Comparison of ENCODE assay signal across 1 cellular context in the genomic region with DNA sequence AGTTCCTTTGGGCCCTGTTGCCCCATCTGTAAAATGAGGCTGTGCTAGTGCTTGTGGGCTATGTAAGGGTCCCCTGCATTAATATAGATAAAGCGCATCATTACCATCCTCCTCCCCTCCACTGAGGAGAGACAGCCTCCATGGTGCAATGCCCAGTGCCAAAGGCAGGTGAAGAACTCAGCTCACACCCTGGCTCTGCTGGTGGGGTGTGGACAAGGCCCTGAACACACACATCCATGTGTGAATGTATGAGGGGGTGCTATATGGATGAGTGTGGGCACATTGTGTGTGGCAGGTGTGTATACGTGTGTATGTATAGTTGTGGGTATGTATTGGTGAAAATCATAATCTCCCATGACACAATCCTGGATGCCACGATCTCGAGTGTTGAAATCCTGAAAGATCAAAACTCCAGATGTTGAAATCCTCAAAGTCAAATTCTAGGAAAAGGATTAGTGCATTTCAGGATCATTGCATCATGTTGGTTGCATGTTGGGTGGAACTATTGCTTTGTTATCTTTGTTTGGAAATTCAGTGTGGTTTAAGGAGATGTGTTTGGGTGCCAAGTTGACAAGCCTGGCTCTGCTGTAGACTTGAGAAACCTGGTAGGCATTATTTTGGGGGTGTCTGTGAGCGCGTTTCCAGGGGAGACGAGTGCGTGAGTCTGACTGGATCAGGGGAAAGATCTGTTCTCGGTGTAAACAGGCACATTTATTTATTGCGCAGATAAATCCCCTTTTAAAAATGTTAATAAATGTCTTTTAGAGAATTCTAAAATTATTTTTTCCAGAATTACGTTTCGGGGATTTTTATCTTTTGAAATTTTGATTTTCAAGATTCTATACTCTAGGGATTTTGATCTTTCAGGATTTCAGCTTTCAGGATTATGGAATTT.
A peak's percentile ranks its signal among the peaks of the same experiment; 100 is the strongest.
TF ChIP-seq lines count a peak whose summit lies in the region.

No MANE protein-coding gene starts in this region.

TF ChIP-seq in K562, 482 proteins besides CTCF, POLR2A, EP300 and RAD21 (continued from another document and continues in another):
- TF ChIP-seq, protein P1, sequence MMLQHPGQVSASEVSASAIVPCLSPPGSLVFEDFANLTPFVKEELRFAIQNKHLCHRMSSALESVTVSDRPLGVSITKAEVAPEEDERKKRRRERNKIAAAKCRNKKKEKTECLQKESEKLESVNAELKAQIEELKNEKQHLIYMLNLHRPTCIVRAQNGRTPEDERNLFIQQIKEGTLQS (IDR thresholded peaks at IDR 0.05), result peak; percentile 92
- TF ChIP-seq, protein P1 (CRISPR knock-in tag; conservative IDR thresholded peaks at IDR 0.05), result no peak
- TF ChIP-seq MYC (IDR thresholded peaks at IDR 0.05; ENCODE audit: low read depth, low read length) (peak; percentile 80), MYC (CRISPR knock-in tag; IDR thresholded peaks at IDR 0.05; ENCODE audit: borderline replicate concordance, low read depth) (no peak), CEBPG (CRISPR knock-in tag; IDR thresholded peaks at IDR 0.05) (peak; percentile 94), CEBPG (tag; conservative IDR thresholded peaks at IDR 0.05 in 1 of 2, IDR thresholded peaks at IDR 0.05 in 1 of 2) (peak; percentile 97 to 100), CBFA2T2 (conservative IDR thresholded peaks at IDR 0.05) (no peak), SMAD4 (CRISPR knock-in tag; conservative IDR thresholded peaks at IDR 0.05) (peak; percentile 86), RNF2 (IDR thresholded peaks at IDR 0.05) (peak; percentile 62; the same call in 1 of the 2 replicates), TRIM28 (IDR thresholded peaks at IDR 0.05) (no peak), CEBPB (tag; IDR thresholded peaks at IDR 0.05) (peak; percentile 93), ZNF766 (CRISPR knock-in tag; conservative IDR thresholded peaks at IDR 0.05) (peak; percentile 60; the same call in 1 of the 2 replicates), CBFA2T3 (IDR thresholded peaks at IDR 0.05) (0 out of 2 replicates have a peak, but pooled peaks have one; percentile 3), CCNT2 (IDR thresholded peaks at IDR 0.05; ENCODE audit: borderline replicate concordance, extremely low read depth, insufficient read length, low read depth, low read length) (peak; percentile 29), RFX1 (IDR thresholded peaks at IDR 0.05) (no peak), FOXM1 (IDR thresholded peaks at IDR 0.05; ENCODE audit: low read depth) (no peak), FOXM1 (CRISPR knock-in tag; IDR thresholded peaks at IDR 0.05; ENCODE audit: low read depth) (no peak), NR3C1 (CRISPR knock-in tag; IDR thresholded peaks at IDR 0.05) (no peak), TCF3 (CRISPR knock-in tag; IDR thresholded peaks at IDR 0.05) (peak; percentile 42; the same call in 1 of the 2 replicates), CC2D1A (IDR thresholded peaks at IDR 0.05) (no peak), DMBX1 (CRISPR knock-in tag; IDR thresholded peaks at IDR 0.05; ENCODE audit: borderline replicate concordance) (no peak; the same call in 1 of the 2 replicates), SMARCE1 (IDR thresholded peaks at IDR 0.05) (peak; percentile 78; the same call in 1 of the 2 replicates), ZNF699 (CRISPR knock-in tag; IDR thresholded peaks at IDR 0.05; ENCODE audit: insufficient replicate concordance) (no peak), L3MBTL2 (IDR thresholded peaks at IDR 0.05) (peak; percentile 67), HDAC2 (IDR thresholded peaks at IDR 0.05) (0 out of 2 replicates have a peak, but pooled peaks have one; percentile 76), MEF2D (tag; conservative IDR thresholded peaks at IDR 0.05; ENCODE audit: low read depth) (peak; percentile 50; the same call in 1 of the 2 replicates), ZEB2 (IDR thresholded peaks at IDR 0.05) (peak; percentile 56; the same call in 1 of the 2 replicates), LCOR (CRISPR knock-in tag; IDR thresholded peaks at IDR 0.05) (no peak), ZNF507 (tag; conservative IDR thresholded peaks at IDR 0.05) (no peak), MTA2 (IDR thresholded peaks at IDR 0.05; ENCODE audit: low read depth) (peak; percentile 25; the same call in 1 of the 2 replicates), CBX8 (IDR thresholded peaks at IDR 0.05; ENCODE audit: borderline replicate concordance, extremely low read depth, low read depth, low read length, poor library complexity, severe bottlenecking) (no peak), JUN (IDR thresholded peaks at IDR 0.05; ENCODE audit: borderline replicate concordance, low read depth, low read length) (peak; percentile 63), JUN (CRISPR knock-in tag; IDR thresholded peaks at IDR 0.05; ENCODE audit: borderline replicate concordance) (no peak), MCM3 (IDR thresholded peaks at IDR 0.05) (no peak), POLR2H (tag; IDR thresholded peaks at IDR 0.05; ENCODE audit: low read depth) (peak; percentile 88), ZNF347 (CRISPR knock-in tag; IDR thresholded peaks at IDR 0.05; ENCODE audit: low read depth) (no peak), ESRRA (IDR thresholded peaks at IDR 0.05; ENCODE audit: borderline replicate concordance, low read depth) (peak; percentile 71; the same call in 1 of the 2 replicates)
- TF ChIP-seq, protein P2, sequence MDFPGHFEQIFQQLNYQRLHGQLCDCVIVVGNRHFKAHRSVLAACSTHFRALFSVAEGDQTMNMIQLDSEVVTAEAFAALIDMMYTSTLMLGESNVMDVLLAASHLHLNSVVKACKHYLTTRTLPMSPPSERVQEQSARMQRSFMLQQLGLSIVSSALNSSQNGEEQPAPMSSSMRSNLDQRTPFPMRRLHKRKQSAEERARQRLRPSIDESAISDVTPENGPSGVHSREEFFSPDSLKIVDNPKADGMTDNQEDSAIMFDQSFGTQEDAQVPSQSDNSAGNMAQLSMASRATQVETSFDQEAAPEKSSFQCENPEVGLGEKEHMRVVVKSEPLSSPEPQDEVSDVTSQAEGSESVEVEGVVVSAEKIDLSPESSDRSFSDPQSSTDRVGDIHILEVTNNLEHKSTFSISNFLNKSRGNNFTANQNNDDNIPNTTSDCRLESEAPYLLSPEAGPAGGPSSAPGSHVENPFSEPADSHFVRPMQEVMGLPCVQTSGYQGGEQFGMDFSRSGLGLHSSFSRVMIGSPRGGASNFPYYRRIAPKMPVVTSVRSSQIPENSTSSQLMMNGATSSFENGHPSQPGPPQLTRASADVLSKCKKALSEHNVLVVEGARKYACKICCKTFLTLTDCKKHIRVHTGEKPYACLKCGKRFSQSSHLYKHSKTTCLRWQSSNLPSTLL (IDR thresholded peaks at IDR 0.05), result peak; percentile 36; the same call in 1 of the 2 replicates
- TF ChIP-seq, protein P3, sequence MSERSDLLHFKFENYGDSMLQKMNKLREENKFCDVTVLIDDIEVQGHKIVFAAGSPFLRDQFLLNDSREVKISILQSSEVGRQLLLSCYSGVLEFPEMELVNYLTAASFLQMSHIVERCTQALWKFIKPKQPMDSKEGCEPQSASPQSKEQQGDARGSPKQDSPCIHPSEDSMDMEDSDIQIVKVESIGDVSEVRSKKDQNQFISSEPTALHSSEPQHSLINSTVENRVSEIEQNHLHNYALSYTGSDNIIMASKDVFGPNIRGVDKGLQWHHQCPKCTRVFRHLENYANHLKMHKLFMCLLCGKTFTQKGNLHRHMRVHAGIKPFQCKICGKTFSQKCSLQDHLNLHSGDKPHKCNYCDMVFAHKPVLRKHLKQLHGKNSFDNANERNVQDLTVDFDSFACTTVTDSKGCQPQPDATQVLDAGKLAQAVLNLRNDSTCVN (CRISPR knock-in tag; IDR thresholded peaks at IDR 0.05), result no peak
- TF ChIP-seq, protein P4, sequence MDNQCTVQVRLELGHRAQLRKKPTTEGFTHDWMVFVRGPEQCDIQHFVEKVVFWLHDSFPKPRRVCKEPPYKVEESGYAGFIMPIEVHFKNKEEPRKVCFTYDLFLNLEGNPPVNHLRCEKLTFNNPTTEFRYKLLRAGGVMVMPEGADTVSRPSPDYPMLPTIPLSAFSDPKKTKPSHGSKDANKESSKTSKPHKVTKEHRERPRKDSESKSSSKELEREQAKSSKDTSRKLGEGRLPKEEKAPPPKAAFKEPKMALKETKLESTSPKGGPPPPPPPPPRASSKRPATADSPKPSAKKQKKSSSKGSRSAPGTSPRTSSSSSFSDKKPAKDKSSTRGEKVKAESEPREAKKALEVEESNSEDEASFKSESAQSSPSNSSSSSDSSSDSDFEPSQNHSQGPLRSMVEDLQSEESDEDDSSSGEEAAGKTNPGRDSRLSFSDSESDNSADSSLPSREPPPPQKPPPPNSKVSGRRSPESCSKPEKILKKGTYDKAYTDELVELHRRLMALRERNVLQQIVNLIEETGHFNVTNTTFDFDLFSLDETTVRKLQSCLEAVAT (IDR thresholded peaks at IDR 0.05), result peak in 1 of 2 experiments; percentile 18; a peak in 1 of 4 replicates
- TF ChIP-seq, protein P5, sequence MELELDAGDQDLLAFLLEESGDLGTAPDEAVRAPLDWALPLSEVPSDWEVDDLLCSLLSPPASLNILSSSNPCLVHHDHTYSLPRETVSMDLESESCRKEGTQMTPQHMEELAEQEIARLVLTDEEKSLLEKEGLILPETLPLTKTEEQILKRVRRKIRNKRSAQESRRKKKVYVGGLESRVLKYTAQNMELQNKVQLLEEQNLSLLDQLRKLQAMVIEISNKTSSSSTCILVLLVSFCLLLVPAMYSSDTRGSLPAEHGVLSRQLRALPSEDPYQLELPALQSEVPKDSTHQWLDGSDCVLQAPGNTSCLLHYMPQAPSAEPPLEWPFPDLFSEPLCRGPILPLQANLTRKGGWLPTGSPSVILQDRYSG (tag; conservative IDR thresholded peaks at IDR 0.05; ENCODE audit: low read depth), result no peak
- TF ChIP-seq, protein P6, sequence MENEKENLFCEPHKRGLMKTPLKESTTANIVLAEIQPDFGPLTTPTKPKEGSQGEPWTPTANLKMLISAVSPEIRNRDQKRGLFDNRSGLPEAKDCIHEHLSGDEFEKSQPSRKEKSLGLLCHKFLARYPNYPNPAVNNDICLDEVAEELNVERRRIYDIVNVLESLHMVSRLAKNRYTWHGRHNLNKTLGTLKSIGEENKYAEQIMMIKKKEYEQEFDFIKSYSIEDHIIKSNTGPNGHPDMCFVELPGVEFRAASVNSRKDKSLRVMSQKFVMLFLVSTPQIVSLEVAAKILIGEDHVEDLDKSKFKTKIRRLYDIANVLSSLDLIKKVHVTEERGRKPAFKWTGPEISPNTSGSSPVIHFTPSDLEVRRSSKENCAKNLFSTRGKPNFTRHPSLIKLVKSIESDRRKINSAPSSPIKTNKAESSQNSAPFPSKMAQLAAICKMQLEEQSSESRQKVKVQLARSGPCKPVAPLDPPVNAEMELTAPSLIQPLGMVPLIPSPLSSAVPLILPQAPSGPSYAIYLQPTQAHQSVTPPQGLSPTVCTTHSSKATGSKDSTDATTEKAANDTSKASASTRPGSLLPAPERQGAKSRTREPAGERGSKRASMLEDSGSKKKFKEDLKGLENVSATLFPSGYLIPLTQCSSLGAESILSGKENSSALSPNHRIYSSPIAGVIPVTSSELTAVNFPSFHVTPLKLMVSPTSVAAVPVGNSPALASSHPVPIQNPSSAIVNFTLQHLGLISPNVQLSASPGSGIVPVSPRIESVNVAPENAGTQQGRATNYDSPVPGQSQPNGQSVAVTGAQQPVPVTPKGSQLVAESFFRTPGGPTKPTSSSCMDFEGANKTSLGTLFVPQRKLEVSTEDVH (IDR thresholded peaks at IDR 0.05; ENCODE audit: low read depth, partially characterized antibody), result peak; percentile 13
- TF ChIP-seq, protein P7, sequence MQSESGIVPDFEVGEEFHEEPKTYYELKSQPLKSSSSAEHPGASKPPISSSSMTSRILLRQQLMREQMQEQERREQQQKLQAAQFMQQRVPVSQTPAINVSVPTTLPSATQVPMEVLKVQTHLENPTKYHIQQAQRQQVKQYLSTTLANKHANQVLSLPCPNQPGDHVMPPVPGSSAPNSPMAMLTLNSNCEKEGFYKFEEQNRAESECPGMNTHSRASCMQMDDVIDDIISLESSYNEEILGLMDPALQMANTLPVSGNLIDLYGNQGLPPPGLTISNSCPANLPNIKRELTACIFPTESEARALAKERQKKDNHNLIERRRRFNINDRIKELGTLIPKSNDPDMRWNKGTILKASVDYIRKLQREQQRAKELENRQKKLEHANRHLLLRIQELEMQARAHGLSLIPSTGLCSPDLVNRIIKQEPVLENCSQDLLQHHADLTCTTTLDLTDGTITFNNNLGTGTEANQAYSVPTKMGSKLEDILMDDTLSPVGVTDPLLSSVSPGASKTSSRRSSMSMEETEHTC (IDR thresholded peaks at IDR 0.05), result no peak
- TF ChIP-seq, protein P8, sequence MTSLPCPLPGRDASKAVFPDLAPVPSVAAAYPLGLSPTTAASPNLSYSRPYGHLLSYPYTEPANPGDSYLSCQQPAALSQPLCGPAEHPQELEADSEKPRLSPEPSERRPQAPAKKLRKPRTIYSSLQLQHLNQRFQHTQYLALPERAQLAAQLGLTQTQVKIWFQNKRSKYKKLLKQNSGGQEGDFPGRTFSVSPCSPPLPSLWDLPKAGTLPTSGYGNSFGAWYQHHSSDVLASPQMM (CRISPR knock-in tag; IDR thresholded peaks at IDR 0.05), result no peak
- TF ChIP-seq, protein P9, sequence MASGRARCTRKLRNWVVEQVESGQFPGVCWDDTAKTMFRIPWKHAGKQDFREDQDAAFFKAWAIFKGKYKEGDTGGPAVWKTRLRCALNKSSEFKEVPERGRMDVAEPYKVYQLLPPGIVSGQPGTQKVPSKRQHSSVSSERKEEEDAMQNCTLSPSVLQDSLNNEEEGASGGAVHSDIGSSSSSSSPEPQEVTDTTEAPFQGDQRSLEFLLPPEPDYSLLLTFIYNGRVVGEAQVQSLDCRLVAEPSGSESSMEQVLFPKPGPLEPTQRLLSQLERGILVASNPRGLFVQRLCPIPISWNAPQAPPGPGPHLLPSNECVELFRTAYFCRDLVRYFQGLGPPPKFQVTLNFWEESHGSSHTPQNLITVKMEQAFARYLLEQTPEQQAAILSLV (tag; IDR thresholded peaks at IDR 0.05), result peak; percentile 59; the same call in 1 of the 2 replicates
- TF ChIP-seq, protein P10, sequence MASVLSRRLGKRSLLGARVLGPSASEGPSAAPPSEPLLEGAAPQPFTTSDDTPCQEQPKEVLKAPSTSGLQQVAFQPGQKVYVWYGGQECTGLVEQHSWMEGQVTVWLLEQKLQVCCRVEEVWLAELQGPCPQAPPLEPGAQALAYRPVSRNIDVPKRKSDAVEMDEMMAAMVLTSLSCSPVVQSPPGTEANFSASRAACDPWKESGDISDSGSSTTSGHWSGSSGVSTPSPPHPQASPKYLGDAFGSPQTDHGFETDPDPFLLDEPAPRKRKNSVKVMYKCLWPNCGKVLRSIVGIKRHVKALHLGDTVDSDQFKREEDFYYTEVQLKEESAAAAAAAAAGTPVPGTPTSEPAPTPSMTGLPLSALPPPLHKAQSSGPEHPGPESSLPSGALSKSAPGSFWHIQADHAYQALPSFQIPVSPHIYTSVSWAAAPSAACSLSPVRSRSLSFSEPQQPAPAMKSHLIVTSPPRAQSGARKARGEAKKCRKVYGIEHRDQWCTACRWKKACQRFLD (CRISPR knock-in tag; IDR thresholded peaks at IDR 0.05), result peak; percentile 52; the same call in 1 of the 2 replicates
